8 cellular contexts compared by ENCODE assay signal in the genomic region with DNA sequence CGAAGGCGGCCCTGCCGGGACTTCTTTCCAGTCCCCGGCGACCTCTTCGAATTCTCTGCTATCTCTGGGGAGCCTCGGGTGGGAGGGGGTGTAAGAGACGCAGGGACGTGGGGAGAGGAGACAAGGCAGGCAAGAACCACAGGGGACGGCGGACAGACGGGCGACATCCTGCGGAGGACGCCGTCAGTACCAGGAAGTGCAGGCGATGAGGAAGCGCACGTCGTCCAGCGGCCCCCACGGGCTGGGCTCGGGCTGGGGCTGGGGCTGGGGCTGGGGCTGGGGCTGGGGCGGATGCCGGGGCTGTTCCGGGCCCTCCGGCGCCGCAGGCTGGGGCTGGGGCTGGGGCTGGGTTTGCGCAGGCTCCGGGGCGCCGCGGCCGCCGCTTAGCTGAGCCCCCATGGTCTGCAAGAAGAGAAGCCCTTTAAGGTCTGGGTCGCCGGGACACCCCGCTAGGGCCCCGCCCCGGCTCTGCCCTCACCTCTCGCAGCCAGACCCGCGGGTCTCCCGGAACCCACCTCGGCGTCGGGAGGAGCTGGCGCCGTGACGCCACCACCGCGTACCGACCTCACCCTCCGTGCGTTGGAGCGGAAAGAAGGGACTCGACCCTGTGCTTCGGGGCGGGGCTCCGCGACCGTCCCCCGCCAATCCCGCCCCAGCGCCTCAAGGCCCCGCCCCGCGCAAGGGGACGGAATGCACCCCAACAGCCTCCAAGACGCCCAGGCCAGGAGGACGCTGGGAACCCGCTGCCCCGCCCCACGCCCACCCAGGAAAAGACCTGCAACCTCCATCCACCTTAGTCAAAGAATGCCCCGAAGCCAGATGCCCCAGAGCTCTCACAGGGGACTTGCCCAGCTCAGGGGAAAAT. TPM values are rescaled to one million over a fixed set of nuclear protein-coding genes. Genes with fewer than 3 reads are reported as not detected.
DNase-seq lines count a peak whose midpoint lies in the region; ATAC-seq and TF ChIP-seq lines count a peak whose summit lies in the region.

A gene (minus strand): TSS at position 592 of the 865 bp plus-strand sequence. CDS start 193 bp downstream, at position 399.

- peak within 1 kb of the TSS; percentile 93 for H3K27ac ChIP-seq in CD4-positive, alpha-beta T cell (ENCODE audit: low read depth, low read length)
- peak within 1 kb of the TSS; percentile 75 for H3K27ac ChIP-seq in endodermal cell (ENCODE audit: low read depth, low read length)

- peak within 1 kb of the TSS; percentile 91 for H3K4me3 ChIP-seq in endodermal cell (ENCODE audit: low read length)

- peak within 1 kb of the TSS; percentile 80 for H3K9ac ChIP-seq in endodermal cell (ENCODE audit: extremely low read depth, low read length, poor library complexity, severe bottlenecking)

- 0 to 1% methylated on average over 14 to 76 of the region's 76 CpGs for WGBS in endodermal cell (ENCODE audit: insufficient coverage in 1 of 2, insufficient read length in 1 of 2), 2 experiments

- peak; percentile 79 to 89 (median 85) for DNase-seq in CD4-positive, alpha-beta T cell
- DNase-seq in NK-92 (lab: John Stamatoyannopoulos, UW; ENCODE audit: unreplicated experiment), result peak; percentile 34
- DNase-seq in activated CD8-positive, alpha-beta memory T cell treated with anti-CD3 and anti-CD28 coated beads, Interleukin-2, amount 10 ng/mL, durations not matched to agents 7 days and 5 days, result peak; percentile 96
- DNase-seq in endodermal cell, result peak; percentile 97
- peak; percentile 96 for DNase-seq in mesenteric fat pad (ENCODE audit: low spot score)
- DNase-seq in stimulated activated CD8-positive, alpha-beta memory T cell treated with anti-CD3 and anti-CD28 coated beads, Interleukin-15, amount 100 ng/mL, for 1 hour (ENCODE audit: low read depth), result peak; percentile 71

- peak; percentile 20 for TF ChIP-seq CTCF in CD4-positive, alpha-beta T cell (IDR thresholded peaks at IDR 0.05)
- peak; percentile 33 for TF ChIP-seq CTCF in endodermal cell (conservative IDR thresholded peaks at IDR 0.05)

- H3K9me3 Mint-ChIP-seq in CD4-positive, alpha-beta T cell, result no peaks in the 10 kb centered on the region
- no peaks in the 10 kb centered on the region for H3K9me3 Mint-ChIP-seq in activated CD8-positive, alpha-beta memory T cell treated with anti-CD3 and anti-CD28 coated beads, Interleukin-2, amount 10 ng/mL, durations not matched to agents 7 days and 5 days (ENCODE audit: low read depth)
- H3K9me3 Mint-ChIP-seq in endodermal cell, result no peaks in the 10 kb centered on the region

- no peaks in the 10 kb centered on the region for H3K9me3 ChIP-seq in CD4-positive, alpha-beta T cell (ENCODE audit: control insufficient read depth, low read length)
- H3K9me3 ChIP-seq in endodermal cell (ENCODE audit: control insufficient read depth, low read length), result no peaks in the 10 kb centered on the region

- H3K36me3 Mint-ChIP-seq in CD4-positive, alpha-beta T cell (ENCODE audit: low read depth), result peaks cover 40% of the 10 kb centered on the region
- peaks cover 34% of the 10 kb centered on the region for H3K36me3 Mint-ChIP-seq in activated CD8-positive, alpha-beta memory T cell treated with anti-CD3 and anti-CD28 coated beads, Interleukin-2, amount 10 ng/mL, durations not matched to agents 7 days and 5 days
- peaks cover 48% of the 10 kb centered on the region for H3K36me3 Mint-ChIP-seq in endodermal cell (ENCODE audit: low read depth)

- peak; percentile 86 for ATAC-seq in CD4-positive, alpha-beta T cell (ENCODE audit: poor library complexity)
- ATAC-seq in GM19328 (IDR thresholded peaks at IDR 0.05; ENCODE audit: unreplicated experiment) (peak; percentile 82), HG03469 (IDR thresholded peaks at IDR 0.05; ENCODE audit: unreplicated experiment) (peak; percentile 60)
- peak; percentile 92 for ATAC-seq in activated CD8-positive, alpha-beta memory T cell treated with anti-CD3 and anti-CD28 coated beads, Interleukin-2, amount 10 ng/mL, durations not matched to agents 7 days and 5 days

- peaks cover 54% of the 10 kb centered on the region for H3K36me3 ChIP-seq in endodermal cell (ENCODE audit: control insufficient read depth, insufficient read depth, low read length)

- intact Hi-C loops in CD4-positive, alpha-beta T cell (cut with DNase I, micrococcal nuclease), result loop anchor here in 1 of 2 experiments (2.0 to 10.0 kb wide), 7 partner anchors 130 to 975 kb away; a partner anchor contains a TSS

- H3K27me3 Mint-ChIP-seq in CD4-positive, alpha-beta T cell, result no peaks in the 10 kb centered on the region
- H3K27me3 Mint-ChIP-seq in activated CD8-positive, alpha-beta memory T cell treated with anti-CD3 and anti-CD28 coated beads, Interleukin-2, amount 10 ng/mL, durations not matched to agents 7 days and 5 days, result no peaks in the 10 kb centered on the region
- no peaks in the 10 kb centered on the region for H3K27me3 Mint-ChIP-seq in endodermal cell (ENCODE audit: insufficient read depth)

- H3K4me1 Mint-ChIP-seq in CD4-positive, alpha-beta T cell (ENCODE audit: low read depth), result peaks cover 35% of the 10 kb centered on the region
- H3K4me1 Mint-ChIP-seq in activated CD8-positive, alpha-beta memory T cell treated with anti-CD3 and anti-CD28 coated beads, Interleukin-2, amount 10 ng/mL, durations not matched to agents 7 days and 5 days, result peaks cover 21% of the 10 kb centered on the region
- H3K4me1 Mint-ChIP-seq in endodermal cell, result no peaks in the 10 kb centered on the region

- POLR2A ChIA-PET in CD4-positive, alpha-beta T cell (lab: Charles Lee), result interaction anchor here (0.6 to 2.6 kb wide), 22 partner anchors 9 to 975 kb away, joined by 3 to 19 read pairs (median 3); a partner anchor contains a TSS

- H3K27ac Mint-ChIP-seq in CD4-positive, alpha-beta T cell, result peak within 1 kb of the TSS; percentile 97
- peak within 1 kb of the TSS; percentile 99 for H3K27ac Mint-ChIP-seq in activated CD8-positive, alpha-beta memory T cell treated with anti-CD3 and anti-CD28 coated beads, Interleukin-2, amount 10 ng/mL, durations not matched to agents 7 days and 5 days
- peak within 1 kb of the TSS; percentile 96 for H3K27ac Mint-ChIP-seq in endodermal cell

- CTCF ChIA-PET in CD4-positive, alpha-beta T cell (lab: Charles Lee), result interaction anchor here (1.1 to 1.5 kb wide), 3 partner anchors 26 to 676 kb away, joined by 3 to 7 read pairs (median 3); a partner anchor contains a TSS
- CTCF ChIA-PET in activated CD8-positive, alpha-beta memory T cell treated with anti-CD3 and anti-CD28 coated beads, Interleukin-2, amount 10 ng/mL, durations not matched to agents 7 days and 5 days (lab: Charles Lee), result interaction anchor here (0.7 to 2.7 kb wide), 11 partner anchors 9 to 677 kb away, joined by 3 to 17 read pairs (median 4); a partner anchor contains a TSS

- H3K27me3 ChIP-seq in CD4-positive, alpha-beta T cell (ENCODE audit: control insufficient read depth, insufficient read depth, low read length), result no peaks in the 10 kb centered on the region
- H3K27me3 ChIP-seq in endodermal cell (ENCODE audit: control insufficient read depth, insufficient read depth, low read length, poor library complexity, severe bottlenecking), result no peaks in the 10 kb centered on the region

- H3K4me1 ChIP-seq in endodermal cell (ENCODE audit: control insufficient read depth, insufficient read depth, low read length), result no peaks in the 10 kb centered on the region

- H3K4me3 Mint-ChIP-seq in CD4-positive, alpha-beta T cell, result peak within 1 kb of the TSS; percentile 96
- peak within 1 kb of the TSS; percentile 98 for H3K4me3 Mint-ChIP-seq in activated CD8-positive, alpha-beta memory T cell treated with anti-CD3 and anti-CD28 coated beads, Interleukin-2, amount 10 ng/mL, durations not matched to agents 7 days and 5 days
- H3K4me3 Mint-ChIP-seq in endodermal cell, result peak within 1 kb of the TSS; percentile 91

RNA-seq across cellular contexts. Expression of the gene that starts here (rescaled TPM):
- 10 to 100 TPM; 71.8 to 74.8 TPM for total RNA-seq in CD4-positive, alpha-beta T cell
- 10 to 100 TPM; 28.4 to 44.3 TPM for total RNA-seq in activated CD8-positive, alpha-beta memory T cell treated with anti-CD3 and anti-CD28 coated beads, Interleukin-2, amount 10 ng/mL, durations not matched to agents 7 days and 5 days
- total RNA-seq in endodermal cell (10 to 100 TPM; 32.2 to 38.8 TPM), mesenteric fat pad (87.6 TPM)
- 46.0 TPM for polyA plus RNA-seq in endodermal cell (2013, experiment 1 of 2)
- 41.6 TPM for polyA plus RNA-seq in endodermal cell (2013, experiment 2 of 2)

Comparison
In these comparisons a context has a peak if more than half of its experiments do, and no peak if none do; other contexts are left out.
1. Peak in every context shown above with its lines: DNase-seq, ATAC-seq, H3K4me3 ChIP-seq and H3K27ac ChIP-seq.
2. DNase-seq: peak in every context shown above with its lines; median percentile 97 in endodermal cell; 96 in activated CD8-positive, alpha-beta memory T cell treated with anti-CD3 and anti-CD28 coated beads, Interleukin-2, amount 10 ng/mL, durations not matched to agents 7 days and 5 days; 96 in mesenteric fat pad; 85 in CD4-positive, alpha-beta T cell; 71 in stimulated activated CD8-positive, alpha-beta memory T cell treated with anti-CD3 and anti-CD28 coated beads, Interleukin-15, amount 100 ng/mL, for 1 hour; 34 in NK-92.